ENCODE assay signal across 13 cellular contexts in genomic region chr9:126893079-126893478, GRCh38. TPM values are rescaled to one million over a fixed set of nuclear protein-coding genes. Genes with fewer than 3 reads are reported as not detected.
DNase-seq lines count a peak whose midpoint lies in the region; ATAC-seq, FAIRE-seq and TF ChIP-seq lines count a peak whose summit lies in the region.
"Had no signal": no experiment of that assay in that cellular context is flagged by ENCODE, and none has a peak within 500 bp of the region (broad histone marks: within the 10 kb centered on the region; RNA-seq: fewer than 3 reads in every experiment).

No MANE protein-coding gene starts in this region.

- H3K4me1 Mint-ChIP-seq in Calu3 (ENCODE audit: low read depth, unreplicated experiment) = no peaks in the 10 kb centered on the region
- H3K4me1 Mint-ChIP-seq: CD4-positive, alpha-beta memory T cell had no signal

- TF ChIP-seq EP300 in Ishikawa (IDR thresholded peaks at IDR 0.05; ENCODE audit: borderline replicate concordance) (no peak), K562 (IDR thresholded peaks at IDR 0.05; ENCODE audit: low read length) (no peak)

- ATAC-seq in K562 = peak; percentile 71
- ATAC-seq in HG03139 (IDR thresholded peaks at IDR 0.05; ENCODE audit: unreplicated experiment) = no peak
- ATAC-seq in HG03571 (IDR thresholded peaks at IDR 0.05; ENCODE audit: unreplicated experiment) = no peak

- TF ChIP-seq CTCF in Calu3 (IDR thresholded peaks at IDR 0.05; ENCODE audit: unreplicated experiment) = no peak
- peak; percentile 42 to 65 (median 49); a peak in 5 of 6 replicates for TF ChIP-seq CTCF in K562 (IDR thresholded peaks at IDR 0.05 in 2 of 3, conservative IDR thresholded peaks at IDR 0.05 in 1 of 3; ENCODE audit: insufficient read depth in 2 of 3, low read depth in 1 of 3, low read length in 3 of 3)
- peak; percentile 7 for TF ChIP-seq CTCF in liver (IDR thresholded peaks at IDR 0.05; ENCODE audit: low read depth, low read length, missing input control)

- H3K4me1 ChIP-seq in K562 (replicated peaks in 1 of 2; ENCODE audit: control insufficient read depth in 2 of 2, insufficient read depth in 2 of 2, low read length in 2 of 2) (no peaks in the 10 kb centered on the region), liver (ENCODE audit: control insufficient read depth in 4 of 4, insufficient read depth in 4 of 4, low read length in 3 of 4) (no peaks in the 10 kb centered on the region)
- H3K4me1 ChIP-seq: right atrium auricular region, vagina had no signal

- in situ Hi-C loops in K562 (cut with MboI) = no loop called here

- no peaks in the 10 kb centered on the region for H3K36me3 Mint-ChIP-seq in Calu3 (ENCODE audit: insufficient read depth, unreplicated experiment)
- H3K36me3 Mint-ChIP-seq: CD4-positive, alpha-beta memory T cell had no signal

- H3K9me3 ChIP-seq in K562 (replicated peaks; ENCODE audit: control insufficient read depth, insufficient read depth, low read depth, low read length) (no peaks in the 10 kb centered on the region), liver (ENCODE audit: control insufficient read depth in 4 of 4, low read length in 3 of 4) (no peaks in the 10 kb centered on the region)
- H3K9me3 ChIP-seq: right atrium auricular region, vagina had no signal

- H3K36me3 ChIP-seq in K562 (ENCODE audit: control insufficient read depth, insufficient read depth, low read length) (no peaks in the 10 kb centered on the region), liver (ENCODE audit: control insufficient read depth in 4 of 4, insufficient read depth in 3 of 4, low read depth in 1 of 4, low read length in 3 of 4) (no peaks in the 10 kb centered on the region)
- H3K36me3 ChIP-seq: right atrium auricular region, vagina had no signal

- H3K79me2 ChIP-seq in K562 (ENCODE audit: control insufficient read depth, insufficient read depth, low read length) = no peaks in the 10 kb centered on the region

- no peak overlapping the region for H3K4me3 ChIP-seq in K562
- H3K4me3 ChIP-seq in liver (ENCODE audit: low read depth in 1 of 3, low read length in 3 of 3) = no peak overlapping the region
- H3K4me3 ChIP-seq: lung, right atrium auricular region, vagina had no signal

- H3K9me1 ChIP-seq in K562 (ENCODE audit: control insufficient read depth, insufficient read depth, low read length) = no peaks in the 10 kb centered on the region

- H3K27ac ChIP-seq in K562 (ENCODE audit: extremely low read depth, low read depth, low read length) = no peak overlapping the region
- H3K27ac ChIP-seq in liver (ENCODE audit: low read depth in 1 of 2, low read length in 2 of 2) = no peak overlapping the region
- H3K27ac ChIP-seq: right atrium auricular region, vagina had no signal

- CTCF ChIA-PET in Calu3 (lab: Charles Lee) = no interaction called here
- CTCF ChIA-PET in K562 (lab: Yijun Ruan, JAX; ENCODE audit: low intra/inter-chr PET ratio) = interaction anchor here (0.6 to 2.2 kb wide), 3 partner anchors 306 to 418 kb away, joined by 3 to 8 read pairs (median 4); no protein-coding TSS in a partner anchor

- intact Hi-C loops in Calu3 (cut with micrococcal nuclease; ENCODE audit: unreplicated experiment) = no loop called here
- intact Hi-C loops in K562 (cut with micrococcal nuclease) = no loop called here

- no peak overlapping the region for H3K4me2 ChIP-seq in K562 (ENCODE audit: insufficient read depth, low read length)

- H3K4me3 Mint-ChIP-seq in Calu3 (ENCODE audit: low read depth, unreplicated experiment) = no peak overlapping the region
- H3K4me3 Mint-ChIP-seq: CD4-positive, alpha-beta memory T cell; T-helper 2 cell treated with Interferon-gamma antibody and Interleukin-4, amounts not matched to agents 5 μg/mL and 100 μg/mL, for 36 hours had no signal

- no peaks in the 10 kb centered on the region for H3K9me3 Mint-ChIP-seq in Calu3 (ENCODE audit: low read depth, unreplicated experiment)
- H3K9me3 Mint-ChIP-seq: CD4-positive, alpha-beta memory T cell; T-helper 2 cell treated with Interferon-gamma antibody and Interleukin-4, amounts not matched to agents 5 μg/mL and 100 μg/mL, for 36 hours had no signal

- H3K27ac Mint-ChIP-seq in Calu3 (ENCODE audit: unreplicated experiment) = no peak overlapping the region
- H3K27ac Mint-ChIP-seq: CD4-positive, alpha-beta memory T cell; T-helper 2 cell treated with Interferon-gamma antibody and Interleukin-4, amounts not matched to agents 5 μg/mL and 100 μg/mL, for 36 hours had no signal

- FAIRE-seq in K562 (lab: Jason Lieb, UNC) = peak; percentile 51

- TF ChIP-seq POLR2A in K562 (conservative IDR thresholded peaks at IDR 0.05) = no peak

- peaks cover 11 to 13% of the 10 kb centered on the region in 2 experiments; a peak in 3 of 5 replicates for H3K27me3 ChIP-seq in K562 (ENCODE audit: control insufficient read depth in 2 of 2, insufficient read depth in 2 of 2, low read length in 2 of 2)
- H3K27me3 ChIP-seq in liver (ENCODE audit: control insufficient read depth in 4 of 4, insufficient read depth in 4 of 4, low read length in 3 of 4) = no peaks in the 10 kb centered on the region
- H3K27me3 ChIP-seq: right atrium auricular region, vagina had no signal

- no peaks in the 10 kb centered on the region for H3K27me3 Mint-ChIP-seq in Calu3 (ENCODE audit: unreplicated experiment)

- TF ChIP-seq RAD21 in Ishikawa (IDR thresholded peaks at IDR 0.05; ENCODE audit: low read depth) = peak; percentile 35
- TF ChIP-seq RAD21 in K562 (CRISPR knock-in tag; conservative IDR thresholded peaks at IDR 0.05 in 1 of 2, IDR thresholded peaks at IDR 0.05 in 1 of 2) = peak in 1 of 2 experiments; percentile 41; a peak in 1 of 4 replicates
- TF ChIP-seq RAD21 in liver (IDR thresholded peaks at IDR 0.05) = peak; percentile 39 to 58

- BruUV-seq in Calu3 (replicated peaks; lab: Mats Ljungman, UMichigan) (no TSS peak), K562 (replicated peaks; lab: Mats Ljungman, UMichigan) (no TSS peak)

- no peak overlapping the region for H2AFZ ChIP-seq in K562 (ENCODE audit: low read depth, low read length)

- WGBS in K562 (ENCODE audit: insufficient coverage, low coverage, missing lambda C conversion rate) = 7% methylated on average over 5 of the region's 5 CpGs
- WGBS in liver = 36% methylated on average over 5 of the region's 5 CpGs

- POLR2A ChIA-PET in K562 (lab: Yijun Ruan, JAX) = interaction anchor here (0.8 kb wide), 1 partner anchor 34 kb away, joined by 3 read pairs; no protein-coding TSS in a partner anchor

- H3K9ac ChIP-seq in K562 (ENCODE audit: insufficient read depth in 1 of 2, low read depth in 2 of 2, low read length in 2 of 2) (no peak overlapping the region), liver (ENCODE audit: low read depth in 1 of 2, low read length in 2 of 2) (no peak overlapping the region)

- no peaks in the 10 kb centered on the region for H4K20me1 ChIP-seq in K562 (replicated peaks; ENCODE audit: control insufficient read depth, insufficient read depth, low read length)

- DNase-seq in Calu3 (peak; percentile 7), K562 (ENCODE audit: extremely low read depth in 1 of 4, low spot score in 3 of 4) (peak; percentile 24 to 36 (median 28)), SIG-M5 treated with dmso at 0.1 percent for 504 hours (lab: John Stamatoyannopoulos, UW; ENCODE audit: unreplicated experiment) (no peak), NCI-H2196 treated with DMSO at 0.1 percent for 48 hours (lab: John Stamatoyannopoulos, UW; ENCODE audit: unreplicated experiment) (no peak)
- DNase-seq: CD4-positive, alpha-beta memory T cell had no signal

TF ChIP-seq in Ishikawa, 13 proteins besides CTCF, POLR2A, EP300 and RAD21 (continues in another document):
- TF ChIP-seq EGR1 (IDR thresholded peaks at IDR 0.05) = no peak

RNA-seq across cellular contexts. Expression of gene RALGPS1, which starts 21.5 kb away (rescaled TPM):
- total RNA-seq in Calu3 (2022) = 8.3 and 9.4 TPM in 2 replicates
- 14.4 and 14.5 TPM in 2 replicates for total RNA-seq in K562 (2011; cell fraction: chromatin; rRNA removed; ENCODE audit: low replicate concordance)
- total RNA-seq in K562 (2011; cell fraction: nucleolus; rRNA removed) = 6.3 and 10.0 TPM in 2 replicates
- total RNA-seq in K562 (2011; cell fraction: nucleoplasm; rRNA removed) = 11.3 and 14.1 TPM in 2 replicates
- total RNA-seq in K562 (2014; rRNA removed) = 1.5 and 1.6 TPM in 2 replicates
- total RNA-seq in K562 (2014; rRNA removed; fragmentation: Illumina TruSeq; extraction: Trizol) = 1.2 and 1.9 TPM in 2 replicates
- total RNA-seq in K562 (2015; rRNA removed; fragmentation: Illumina TruSeq; extraction: Trizol) = 1.3 and 1.5 TPM in 2 replicates
- 1.9 and 2.6 TPM in 2 replicates for total RNA-seq in K562 (2021)
- 1.2 and 1.5 TPM in 2 replicates for polyA plus RNA-seq in K562 (2011; rRNA removed)
- 0.83 and 1.1 TPM in 2 replicates for polyA plus RNA-seq in K562 (2011; cell fraction: cytosol; rRNA removed)
- 4.3 and 6.0 TPM in 2 replicates for polyA plus RNA-seq in K562 (2011; cell fraction: nucleus; rRNA removed)
- 1.4 and 2.7 TPM in 2 replicates for polyA plus RNA-seq in K562 (2012)
- 1.9 and 2.2 TPM in 2 replicates for polyA plus RNA-seq in K562 (2014; fragmentation: Illumina TruSeq; extraction: Trizol)
- polyA plus RNA-seq in K562 (2014; fragmentation: Nextera tagmentation; extraction: Ambion mirVana) = under 1 TPM; 0.04 to 0.20 TPM
- 1.5 and 6.3 TPM in 2 replicates for polyA plus RNA-seq in K562 (2014; rRNA removed)
- polyA minus RNA-seq in K562 (2011; rRNA and poly(A)+ RNA removed) = 1.2 and 2.2 TPM in 2 replicates
- 1.6 TPM in 1 of 2 replicates, not detected in the other for polyA minus RNA-seq in K562 (2011; cell fraction: cytosol; rRNA and poly(A)+ RNA removed)
- 1.9 and 4.4 TPM in 2 replicates for polyA minus RNA-seq in K562 (2011; cell fraction: nucleus; rRNA and poly(A)+ RNA removed)
- 1 to 10 TPM; 2.1 to 2.7 TPM for total RNA-seq in liver
- polyA plus RNA-seq in liver = 1 to 10 TPM; 1.4 to 1.8 TPM

RNA-seq across cellular contexts. Expression of gene ZBTB34, which starts 32.6 kb away (rescaled TPM):
- total RNA-seq in Calu3 (2022) (6.7 TPM in 2 replicates), K562 (2014; rRNA removed) (7.8 and 8.4 TPM in 2 replicates), K562 (2014; rRNA removed; fragmentation: Illumina TruSeq; extraction: Trizol) (11.3 and 12.4 TPM in 2 replicates), K562 (2015; rRNA removed; fragmentation: Illumina TruSeq; extraction: Trizol) (10.6 and 11.2 TPM in 2 replicates), K562 (2021) (13.4 and 14.6 TPM in 2 replicates), liver (1 to 10 TPM; 5.6 to 9.5 TPM)
- total RNA-seq in K562 (2011; cell fraction: chromatin; rRNA removed; ENCODE audit: low replicate concordance) = 15.0 and 20.0 TPM in 2 replicates
- 10.5 and 11.4 TPM in 2 replicates for total RNA-seq in K562 (2011; cell fraction: nucleolus; rRNA removed)
- total RNA-seq in K562 (2011; cell fraction: nucleoplasm; rRNA removed) = 16.6 and 22.8 TPM in 2 replicates
- polyA plus RNA-seq in K562 (2011; rRNA removed) (15.6 and 15.7 TPM in 2 replicates), K562 (2014; fragmentation: Illumina TruSeq; extraction: Trizol) (9.7 and 9.8 TPM in 2 replicates), K562 (2014; fragmentation: Nextera tagmentation; extraction: Ambion mirVana) (1 to 10 TPM; 2.7 to 6.3 TPM), K562 (2014; rRNA removed) (8.2 and 9.4 TPM in 2 replicates), liver (1 to 10 TPM; 1.1 to 1.2 TPM)
- 6.9 and 11.1 TPM in 2 replicates for polyA plus RNA-seq in K562 (2011; cell fraction: cytosol; rRNA removed)
- polyA plus RNA-seq in K562 (2011; cell fraction: nucleus; rRNA removed) = 10.0 and 12.7 TPM in 2 replicates
- 5.3 and 6.1 TPM in 2 replicates for polyA plus RNA-seq in K562 (2012)
- 30.8 and 33.6 TPM in 2 replicates for polyA minus RNA-seq in K562 (2011; rRNA and poly(A)+ RNA removed)
- polyA minus RNA-seq in K562 (2011; cell fraction: cytosol; rRNA and poly(A)+ RNA removed) = 13.4 and 15.4 TPM in 2 replicates
- 5.9 and 12.0 TPM in 2 replicates for polyA minus RNA-seq in K562 (2011; cell fraction: nucleus; rRNA and poly(A)+ RNA removed)

Comparison
In these comparisons a context has a peak if more than half of its experiments do, and no peak if none do; other contexts are left out.
1. DNase-seq: peak in Calu3 (single experiment) and K562 (4 of 4); none in SIG-M5 treated with dmso at 0.1 percent for 504 hours (single experiment) and NCI-H2196 treated with DMSO at 0.1 percent for 48 hours (single experiment).